10 cellular contexts compared by ENCODE assay signal in the genomic region with DNA sequence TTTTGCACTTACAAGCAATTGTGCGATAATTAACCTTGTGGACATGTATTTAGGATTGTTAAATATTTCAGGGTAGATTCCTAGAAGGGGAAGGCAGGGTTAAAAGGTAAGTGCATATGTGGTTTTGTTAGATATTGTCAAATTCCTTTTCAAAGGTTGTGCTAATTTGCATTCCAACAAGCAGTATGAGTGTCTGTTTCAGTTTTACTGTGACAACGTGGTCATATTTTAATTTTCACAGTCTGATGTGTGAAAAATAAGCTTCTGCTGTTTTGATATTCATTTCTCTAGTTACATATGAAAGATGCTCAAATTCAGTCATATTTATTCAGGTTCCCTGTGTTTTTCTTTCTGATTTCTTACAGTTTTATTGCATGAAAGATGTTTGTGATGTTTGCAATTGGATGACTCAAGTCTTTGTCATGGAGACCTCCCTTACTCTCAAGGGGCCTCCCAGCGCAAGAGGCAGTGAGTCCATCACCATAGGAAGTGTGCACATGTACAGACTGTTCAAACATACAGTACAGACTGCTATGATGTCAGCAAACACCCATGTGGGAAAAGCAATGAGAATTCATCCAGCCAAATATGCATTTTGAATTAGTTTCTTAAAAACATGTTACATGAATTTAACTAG.
A peak's percentile ranks its signal among the peaks of the same experiment; 100 is the strongest.
DNase-seq lines count a peak whose midpoint lies in the region; ATAC-seq and TF ChIP-seq lines count a peak whose summit lies in the region.
"Had no signal": no experiment of that assay in that cellular context is flagged by ENCODE, and none has a peak within 500 bp of the region (broad histone marks: within the 10 kb centered on the region; RNA-seq: fewer than 3 reads in every experiment).

No MANE protein-coding gene starts in this region.

- POLR2A ChIA-PET in activated CD4-positive, alpha-beta T cell treated with anti-CD3 and anti-CD28 coated beads for 36 hours (lab: Charles Lee), result no interaction called here

- H3F3A ChIP-seq in neural cell (ENCODE audit: insufficient read depth, low read length, poor library complexity, severe bottlenecking), result peaks cover 6% of the 10 kb centered on the region

- no peaks in the 10 kb centered on the region for H3K9me3 Mint-ChIP-seq in activated CD4-positive, alpha-beta T cell treated with anti-CD3 and anti-CD28 coated beads for 36 hours (ENCODE audit: low read depth)
- no peaks in the 10 kb centered on the region for H3K9me3 Mint-ChIP-seq in activated CD4-positive, alpha-beta T cell treated with anti-CD3 and anti-CD28 coated beads, Interleukin-2, amount 10 ng/mL, durations not matched to agents 24 days and 14 days

- H3K27ac ChIP-seq in neural cell (ENCODE audit: low read length) (peak overlapping the region; percentile 26), thyroid gland (no peak overlapping the region)

- H4K20me1 ChIP-seq in neural cell (ENCODE audit: insufficient read depth), result no peaks in the 10 kb centered on the region

- H3K27me3 Mint-ChIP-seq in activated CD4-positive, alpha-beta T cell treated with anti-CD3 and anti-CD28 coated beads for 36 hours, result peaks cover 19% of the 10 kb centered on the region
- peaks cover 3% of the 10 kb centered on the region for H3K27me3 Mint-ChIP-seq in activated CD4-positive, alpha-beta T cell treated with anti-CD3 and anti-CD28 coated beads, Interleukin-2, amount 10 ng/mL, durations not matched to agents 24 days and 14 days

- H3K4me3 ChIP-seq in neural cell (ENCODE audit: low read length), result peak overlapping the region; percentile 19
- no peak overlapping the region for H3K4me3 ChIP-seq in thyroid gland (replicated peaks in 1 of 3)

- H3K36me3 ChIP-seq in neural cell (ENCODE audit: insufficient read depth, low read length), result no peaks in the 10 kb centered on the region
- H3K36me3 ChIP-seq in thyroid gland, result no peaks in the 10 kb centered on the region

- H3K36me3 Mint-ChIP-seq in activated CD4-positive, alpha-beta T cell treated with anti-CD3 and anti-CD28 coated beads for 36 hours (ENCODE audit: low read depth), result no peaks in the 10 kb centered on the region
- H3K36me3 Mint-ChIP-seq in activated CD4-positive, alpha-beta T cell treated with anti-CD3 and anti-CD28 coated beads, Interleukin-2, amount 10 ng/mL, durations not matched to agents 24 days and 14 days (ENCODE audit: low read depth), result no peaks in the 10 kb centered on the region
- H3K36me3 Mint-ChIP-seq: activated naive CD4-positive, alpha-beta T cell treated with anti-CD3 and anti-CD28 coated beads, Interleukin-2, amount 50 U/mL, for 24 hours had no signal

- no peak overlapping the region for H3K4me3 Mint-ChIP-seq in activated CD4-positive, alpha-beta T cell treated with anti-CD3 and anti-CD28 coated beads for 36 hours
- no peak overlapping the region for H3K4me3 Mint-ChIP-seq in activated CD4-positive, alpha-beta T cell treated with anti-CD3 and anti-CD28 coated beads, Interleukin-2, amount 10 ng/mL, durations not matched to agents 24 days and 14 days
- H3K4me3 Mint-ChIP-seq: activated naive CD4-positive, alpha-beta T cell treated with anti-CD3 and anti-CD28 coated beads, Interleukin-2, amount 50 U/mL, for 24 hours had no signal

- no peak overlapping the region for H3K27ac Mint-ChIP-seq in activated CD4-positive, alpha-beta T cell treated with anti-CD3 and anti-CD28 coated beads for 36 hours
- H3K27ac Mint-ChIP-seq in activated CD4-positive, alpha-beta T cell treated with anti-CD3 and anti-CD28 coated beads, Interleukin-2, amount 10 ng/mL, durations not matched to agents 24 days and 14 days, result no peak overlapping the region
- H3K27ac Mint-ChIP-seq: activated naive CD4-positive, alpha-beta T cell treated with anti-CD3 and anti-CD28 coated beads, Interleukin-2, amount 50 U/mL, for 24 hours had no signal

- WGBS in thyroid gland, 2 donors, result 66 to 77% methylated on average over 3 of the region's 3 CpGs

- TF ChIP-seq CTCF in neural cell (IDR thresholded peaks at IDR 0.05; ENCODE audit: poor library complexity, severe bottlenecking) (no peak), thyroid gland (IDR thresholded peaks at IDR 0.05) (no peak)

- peak overlapping the region; percentile 24 for H2AFZ ChIP-seq in neural cell (ENCODE audit: low read depth, low read length)

- intact Hi-C loops in activated CD4-positive, alpha-beta T cell treated with anti-CD3 and anti-CD28 coated beads for 36 hours (cut with DNase I, micrococcal nuclease), result loop anchor here in 1 of 2 experiments (1.0 to 5.0 kb wide), 2 partner anchors 337 to 508 kb away; no protein-coding TSS in a partner anchor
- intact Hi-C loops in activated CD4-positive, alpha-beta T cell treated with anti-CD3 and anti-CD28 coated beads, Interleukin-2, amount 10 ng/mL, durations not matched to agents 24 days and 14 days (cut with micrococcal nuclease), result no loop called here
- intact Hi-C loops in Right ventricle myocardium inferior (cut with DNase I), result no loop called here
- intact Hi-C loops in thyroid gland (cut with DNase I), result no loop called here

- CTCF ChIA-PET in activated CD4-positive, alpha-beta T cell treated with anti-CD3 and anti-CD28 coated beads for 36 hours (lab: Charles Lee), result no interaction called here

- TF ChIP-seq POLR2A in thyroid gland (IDR thresholded peaks at IDR 0.05), result no peak

- no peak overlapping the region for H3K9ac ChIP-seq in neural cell (ENCODE audit: low read length)

- peak overlapping the region; percentile 26 for H3K4me2 ChIP-seq in neural cell (ENCODE audit: low read length)

- TF ChIP-seq RAD21 in neural cell (conservative IDR thresholded peaks at IDR 0.05), result no peak

- H3K9me2 ChIP-seq in neural cell (ENCODE audit: insufficient read depth, low read length), result no peaks in the 10 kb centered on the region

- H3K27me3 ChIP-seq in neural cell (ENCODE audit: insufficient read depth, low read depth, low read length), result no peaks in the 10 kb centered on the region
- H3K27me3 ChIP-seq in thyroid gland, result no peaks in the 10 kb centered on the region

- no peaks in the 10 kb centered on the region for H3K4me1 ChIP-seq in thyroid gland

- TF ChIP-seq EP300 in neural cell (conservative IDR thresholded peaks at IDR 0.05; ENCODE audit: poor library complexity, severe bottlenecking), result no peak

- peak; percentile 96 for ATAC-seq in activated CD4-positive, alpha-beta T cell treated with anti-CD3 and anti-CD28 coated beads for 36 hours
- peak; percentile 71 for ATAC-seq in GM21717 (IDR thresholded peaks at IDR 0.05; ENCODE audit: unreplicated experiment)
- peak; percentile 83 for ATAC-seq in HG03469 (IDR thresholded peaks at IDR 0.05; ENCODE audit: unreplicated experiment)
- no peak for ATAC-seq in Right ventricle myocardium inferior

- peaks cover 9% of the 10 kb centered on the region for H3K4me1 Mint-ChIP-seq in activated CD4-positive, alpha-beta T cell treated with anti-CD3 and anti-CD28 coated beads for 36 hours
- H3K4me1 Mint-ChIP-seq in activated CD4-positive, alpha-beta T cell treated with anti-CD3 and anti-CD28 coated beads, Interleukin-2, amount 10 ng/mL, durations not matched to agents 24 days and 14 days, result peaks cover 3% of the 10 kb centered on the region
- H3K4me1 Mint-ChIP-seq: activated naive CD4-positive, alpha-beta T cell treated with anti-CD3 and anti-CD28 coated beads, Interleukin-2, amount 50 U/mL, for 24 hours had no signal

- peak; percentile 33 for DNase-seq in activated CD4-positive, alpha-beta T cell treated with anti-CD3 and anti-CD28 coated beads for 36 hours
- DNase-seq in activated CD4-positive, alpha-beta T cell treated with anti-CD3 and anti-CD28 coated beads, Interleukin-2, amount 10 ng/mL, durations not matched to agents 24 days and 14 days, result no peak
- DNase-seq in NCI-H1092 treated with DMSO at 0.1 percent for 48 hours (lab: John Stamatoyannopoulos, UW) (no peak), Right ventricle myocardium inferior (ENCODE audit: missing footprints) (no peak), thyroid gland (no peak)
- DNase-seq: NCI-H2227 treated with DMSO at 0.1 percent for 48 hours had no signal

- H3K79me2 ChIP-seq in neural cell (replicated peaks; ENCODE audit: insufficient read depth, low read length), result no peaks in the 10 kb centered on the region

- H3K9me3 ChIP-seq in neural cell (ENCODE audit: low read length) (no peaks in the 10 kb centered on the region), thyroid gland (no peaks in the 10 kb centered on the region)

TF ChIP-seq in neural cell, 6 proteins besides CTCF, POLR2A, EP300 and RAD21:
- TF ChIP-seq, protein P1, sequence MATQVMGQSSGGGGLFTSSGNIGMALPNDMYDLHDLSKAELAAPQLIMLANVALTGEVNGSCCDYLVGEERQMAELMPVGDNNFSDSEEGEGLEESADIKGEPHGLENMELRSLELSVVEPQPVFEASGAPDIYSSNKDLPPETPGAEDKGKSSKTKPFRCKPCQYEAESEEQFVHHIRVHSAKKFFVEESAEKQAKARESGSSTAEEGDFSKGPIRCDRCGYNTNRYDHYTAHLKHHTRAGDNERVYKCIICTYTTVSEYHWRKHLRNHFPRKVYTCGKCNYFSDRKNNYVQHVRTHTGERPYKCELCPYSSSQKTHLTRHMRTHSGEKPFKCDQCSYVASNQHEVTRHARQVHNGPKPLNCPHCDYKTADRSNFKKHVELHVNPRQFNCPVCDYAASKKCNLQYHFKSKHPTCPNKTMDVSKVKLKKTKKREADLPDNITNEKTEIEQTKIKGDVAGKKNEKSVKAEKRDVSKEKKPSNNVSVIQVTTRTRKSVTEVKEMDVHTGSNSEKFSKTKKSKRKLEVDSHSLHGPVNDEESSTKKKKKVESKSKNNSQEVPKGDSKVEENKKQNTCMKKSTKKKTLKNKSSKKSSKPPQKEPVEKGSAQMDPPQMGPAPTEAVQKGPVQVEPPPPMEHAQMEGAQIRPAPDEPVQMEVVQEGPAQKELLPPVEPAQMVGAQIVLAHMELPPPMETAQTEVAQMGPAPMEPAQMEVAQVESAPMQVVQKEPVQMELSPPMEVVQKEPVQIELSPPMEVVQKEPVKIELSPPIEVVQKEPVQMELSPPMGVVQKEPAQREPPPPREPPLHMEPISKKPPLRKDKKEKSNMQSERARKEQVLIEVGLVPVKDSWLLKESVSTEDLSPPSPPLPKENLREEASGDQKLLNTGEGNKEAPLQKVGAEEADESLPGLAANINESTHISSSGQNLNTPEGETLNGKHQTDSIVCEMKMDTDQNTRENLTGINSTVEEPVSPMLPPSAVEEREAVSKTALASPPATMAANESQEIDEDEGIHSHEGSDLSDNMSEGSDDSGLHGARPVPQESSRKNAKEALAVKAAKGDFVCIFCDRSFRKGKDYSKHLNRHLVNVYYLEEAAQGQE (IDR thresholded peaks at IDR 0.05; ENCODE audit: borderline replicate concordance), result no peak
- TF ChIP-seq EZH2 (IDR thresholded peaks at IDR 0.05; ENCODE audit: borderline replicate concordance, insufficient read depth, low read length, poor library complexity, severe bottlenecking) (no peak), MXI1 (conservative IDR thresholded peaks at IDR 0.05; ENCODE audit: poor library complexity, severe bottlenecking) (no peak), TAF1 (IDR thresholded peaks at IDR 0.05; ENCODE audit: low read depth) (no peak), SMC3 (conservative IDR thresholded peaks at IDR 0.05; ENCODE audit: poor library complexity) (no peak), POLR2AphosphoS5 (IDR thresholded peaks at IDR 0.05) (no peak)
